Comparison of ENCODE assay signal across 18 cellular contexts in the genomic region with DNA sequence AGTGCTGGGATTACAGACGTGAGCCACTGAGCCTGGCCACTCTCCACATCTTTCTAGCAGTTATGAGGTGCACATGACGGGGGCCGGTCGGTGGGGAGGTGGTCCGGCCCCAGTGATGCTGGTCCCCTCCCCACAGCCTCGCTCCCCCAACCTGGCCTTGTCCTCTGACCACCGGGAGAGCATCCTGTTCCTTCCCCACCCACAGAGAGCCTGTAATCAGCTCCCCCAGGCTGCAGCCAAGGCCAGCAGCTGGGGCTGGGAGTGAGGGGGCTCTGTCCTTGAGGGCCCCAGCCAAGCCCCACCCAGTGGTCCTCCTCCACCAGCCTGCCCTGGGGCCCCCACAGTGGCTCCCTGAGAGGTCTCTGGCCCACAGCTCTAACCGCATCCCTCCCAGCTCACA. TPM values are rescaled to one million over a fixed set of nuclear protein-coding genes. Genes with fewer than 3 reads are reported as not detected.
A peak's percentile ranks its signal among the peaks of the same experiment; 100 is the strongest.
DNase-seq lines count a peak whose midpoint lies in the region; ATAC-seq, FAIRE-seq and TF ChIP-seq lines count a peak whose summit lies in the region.
"Had no signal": no experiment of that assay in that cellular context is flagged by ENCODE, and none has a peak within 500 bp of the region (broad histone marks: within the 10 kb centered on the region; RNA-seq: fewer than 3 reads in every experiment).

No MANE protein-coding gene starts in this region.

- H2BK5ac ChIP-seq in H1 (ENCODE audit: low read depth, low read length), result no peak overlapping the region

- H4K5ac ChIP-seq in H1 (ENCODE audit: insufficient read length, low read depth, low read length), result no peak overlapping the region

- H3K36me3 ChIP-seq in HEK293 (ENCODE audit: control insufficient read depth in 2 of 2, insufficient read depth in 1 of 2, low read length in 2 of 2) (no peaks in the 10 kb centered on the region), H1 (ENCODE audit: control insufficient read depth in 2 of 4, insufficient read depth in 4 of 4, low read length in 3 of 4) (no peaks in the 10 kb centered on the region)

- H3K4me3 ChIP-seq in HEK293 (ENCODE audit: low read depth, low read length), result no peak overlapping the region
- no peak overlapping the region for H3K4me3 ChIP-seq in H1 (ENCODE audit: extremely low read depth in 1 of 4, insufficient read depth in 2 of 4, low read depth in 3 of 4, low read length in 4 of 4)

- no peak overlapping the region for H3K4me3 Mint-ChIP-seq in activated naive CD4-positive, alpha-beta T cell treated with anti-CD3 and anti-CD28 coated beads, Interleukin-2, amount 10 ng/mL, durations not matched to agents 7 days and 5 days
- H3K4me3 Mint-ChIP-seq in stimulated activated naive B cell treated with anti-CD40 and anti-IgM and Interleukin-4, amounts not matched to agents 10 μg/mL and 1 μg/mL and 100 μg/mL, for 72 hours, result no peak overlapping the region
- no peak overlapping the region for H3K4me3 Mint-ChIP-seq in mesothelial cell of epicardium
- H3K4me3 Mint-ChIP-seq: CD8-positive, alpha-beta memory T cell; IgD-negative memory B cell had no signal

- H3K9me3 ChIP-seq in HEK293 (ENCODE audit: control insufficient read depth, insufficient read depth, low read depth, low read length), result no peaks in the 10 kb centered on the region
- H3K9me3 ChIP-seq in H1 (ENCODE audit: insufficient read depth in 2 of 2, low read depth in 1 of 2, low read length in 1 of 2), result no peaks in the 10 kb centered on the region

- no peaks in the 10 kb centered on the region for H3K27me3 ChIP-seq in H1 (replicated peaks in 1 of 4; ENCODE audit: control insufficient read depth in 3 of 4, extremely low read depth in 1 of 4, insufficient read depth in 3 of 4, low read length in 3 of 4)

- FAIRE-seq in H1 (lab: Jason Lieb, UNC), result no peak
- FAIRE-seq: GM12892 had no signal

- no peaks in the 10 kb centered on the region for H3K4me1 Mint-ChIP-seq in activated naive CD4-positive, alpha-beta T cell treated with anti-CD3 and anti-CD28 coated beads, Interleukin-2, amount 10 ng/mL, durations not matched to agents 7 days and 5 days
- H3K4me1 Mint-ChIP-seq in stimulated activated naive B cell treated with anti-CD40 and anti-IgM and Interleukin-4, amounts not matched to agents 10 μg/mL and 1 μg/mL and 100 μg/mL, for 72 hours, result peaks cover 4 to 6% of the 10 kb centered on the region in 2 donors
- H3K4me1 Mint-ChIP-seq in mesothelial cell of epicardium, result no peaks in the 10 kb centered on the region
- H3K4me1 Mint-ChIP-seq: IgD-negative memory B cell had no signal

- H3K14ac ChIP-seq in H1 (ENCODE audit: insufficient read length), result no peak overlapping the region

- ATAC-seq in stimulated activated naive B cell treated with anti-CD40 and anti-IgM and Interleukin-4, amounts not matched to agents 10 μg/mL and 1 μg/mL and 100 μg/mL, for 72 hours (replicated peaks), result peak; percentile 22 to 28
- no peak for ATAC-seq in GM18498 (IDR thresholded peaks at IDR 0.05; ENCODE audit: unreplicated experiment)

- no peak overlapping the region for H2BK15ac ChIP-seq in H1 (ENCODE audit: low read length)

- H3K27ac ChIP-seq in HEK293 (ENCODE audit: extremely low read depth, low read depth, low read length) (no peak overlapping the region), H1 (ENCODE audit: low read depth, low read length) (no peak overlapping the region)

- no peak overlapping the region for H2BK120ac ChIP-seq in H1 (replicated peaks; ENCODE audit: low read depth, low read length)

- H3K27me3 Mint-ChIP-seq in activated naive CD4-positive, alpha-beta T cell treated with anti-CD3 and anti-CD28 coated beads, Interleukin-2, amount 10 ng/mL, durations not matched to agents 7 days and 5 days, result no peaks in the 10 kb centered on the region
- no peaks in the 10 kb centered on the region for H3K27me3 Mint-ChIP-seq in stimulated activated naive B cell treated with anti-CD40 and anti-IgM and Interleukin-4, amounts not matched to agents 10 μg/mL and 1 μg/mL and 100 μg/mL, for 72 hours
- H3K27me3 Mint-ChIP-seq in mesothelial cell of epicardium (ENCODE audit: low read depth), result peaks cover 10% of the 10 kb centered on the region
- H3K27me3 Mint-ChIP-seq: IgD-negative memory B cell had no signal

- no peaks in the 10 kb centered on the region for H4K20me1 ChIP-seq in H1 (replicated peaks in 1 of 2; ENCODE audit: control insufficient read depth in 1 of 2, insufficient read depth in 2 of 2, low read length in 2 of 2)

- H2AFZ ChIP-seq in H1 (ENCODE audit: low read length), result no peak overlapping the region

- peak overlapping the region; percentile 52 for H3K27ac Mint-ChIP-seq in activated naive CD4-positive, alpha-beta T cell treated with anti-CD3 and anti-CD28 coated beads, Interleukin-2, amount 10 ng/mL, durations not matched to agents 7 days and 5 days
- H3K27ac Mint-ChIP-seq in stimulated activated naive B cell treated with anti-CD40 and anti-IgM and Interleukin-4, amounts not matched to agents 10 μg/mL and 1 μg/mL and 100 μg/mL, for 72 hours, result peak overlapping the region; percentile 59
- H3K27ac Mint-ChIP-seq in mesothelial cell of epicardium, result no peak overlapping the region
- H3K27ac Mint-ChIP-seq: IgD-negative memory B cell had no signal

- WGBS in H1 (ENCODE audit: extremely low coverage in 1 of 2, insufficient coverage in 1 of 2, insufficient read length in 1 of 2, insufficient replicate concordance in 2 of 2, low coverage in 1 of 2, low lambda C conversion rate in 2 of 2, missing lambda C conversion rate in 1 of 2), 2 experiments, result 69% methylated on average over 8 of the region's 8 CpGs; no CpG with 5 or more reads in 1 of the 2 experiments

- TF ChIP-seq POLR2A in H1 (IDR thresholded peaks at IDR 0.05; ENCODE audit: control extremely low read depth in 1 of 2, low read depth in 2 of 2, low read length in 2 of 2), result no peak

- H3K4ac ChIP-seq in H1 (replicated peaks; ENCODE audit: insufficient read length, low read depth, low read length), result no peak overlapping the region

- H3K56ac ChIP-seq in H1 (replicated peaks; ENCODE audit: insufficient read length, low read depth, low read length), result no peak overlapping the region

- H3K18ac ChIP-seq in H1 (ENCODE audit: extremely low read depth, low read length), result no peak overlapping the region

- H3K79me1 ChIP-seq in H1 (ENCODE audit: low read depth, low read length), result no peaks in the 10 kb centered on the region

- no peak overlapping the region for H3K4me2 ChIP-seq in H1 (ENCODE audit: insufficient read depth in 1 of 2, low read depth in 2 of 2, low read length in 2 of 2)

- H2AK5ac ChIP-seq in H1 (ENCODE audit: low read depth, low read length), result no peak overlapping the region

- no peak for DNase-seq in activated naive CD4-positive, alpha-beta T cell treated with anti-CD3 and anti-CD28 coated beads, Interleukin-2, amount 10 ng/mL, durations not matched to agents 7 days and 5 days
- no peak for DNase-seq in activated naive CD4-positive, alpha-beta T cell treated with Interleukin-2 at 50 U/mL for 16 hours
- DNase-seq in H1 (ENCODE audit: low read depth in 1 of 2, low spot score in 2 of 2) (no peak), mesothelial cell of epicardium (ENCODE audit: low spot score in 2 of 2, unreplicated experiment in 2 of 2) (no peak)
- no peak for DNase-seq in stimulated activated naive B cell treated with anti-CD40 and anti-IgM and Interleukin-4, amounts not matched to agents 10 μg/mL and 1 μg/mL and 100 μg/mL, for 72 hours
- DNase-seq: CD8-positive, alpha-beta memory T cell; DND-41; GDM1; NCI-H187 treated with DMSO at 0.1 percent for 48 hours; NCI-H446 treated with DMSO at 0.1 percent for 48 hours; NCI-H748 treated with DMSO at 0.1 percent for 48 hours; Right ventricle myocardium superior had no signal

- TF ChIP-seq CTCF in HEK293 (tag by site-specific recombination; IDR thresholded peaks at IDR 0.05) (no peak), H1 (IDR thresholded peaks at IDR 0.05; ENCODE audit: control extremely low read depth in 1 of 3, insufficient read depth in 1 of 3, low read depth in 1 of 3, low read length in 3 of 3) (no peak), mesothelial cell of epicardium (IDR thresholded peaks at IDR 0.05; ENCODE audit: unreplicated experiment) (no peak)

- CTCF ChIA-PET in activated naive CD4-positive, alpha-beta T cell treated with anti-CD3 and anti-CD28 coated beads, Interleukin-2, amount 10 ng/mL, durations not matched to agents 7 days and 5 days (lab: Charles Lee), result no interaction called here
- CTCF ChIA-PET in HEK293 (lab: Yijun Ruan, JAX) (interaction anchor here (0.6 kb wide), 1 partner anchor 48 kb away, joined by 4 read pairs; no protein-coding TSS in a partner anchor), H1 (lab: Charles Lee; ENCODE audit: partially characterized antibody) (interaction anchor here (0.9 to 1.5 kb wide), 3 partner anchors 29 to 33 kb away, joined by 4 to 7 read pairs (median 4); partner anchors contain the start of gene B3GNT3)

- no peak for TF ChIP-seq EP300 in H1 (IDR thresholded peaks at IDR 0.05; ENCODE audit: borderline replicate concordance in 1 of 2, low read depth in 2 of 2, low read length in 2 of 2)

- no peak overlapping the region for H3K9ac ChIP-seq in H1 (replicated peaks in 1 of 4; ENCODE audit: extremely low read depth in 1 of 4, low read depth in 3 of 4, low read length in 3 of 4)

- peak overlapping the region; percentile 68 for H4K8ac ChIP-seq in H1 (ENCODE audit: extremely low read depth, insufficient read depth, low read length)

- no peak for TF ChIP-seq RAD21 in H1 (IDR thresholded peaks at IDR 0.05 in 1 of 2, conservative IDR thresholded peaks at IDR 0.05 in 1 of 2; ENCODE audit: low read depth in 2 of 2, low read length in 2 of 2)

- H3K23ac ChIP-seq in H1 (ENCODE audit: insufficient read length), result no peak overlapping the region

- H3K36me3 Mint-ChIP-seq in activated naive CD4-positive, alpha-beta T cell treated with anti-CD3 and anti-CD28 coated beads, Interleukin-2, amount 10 ng/mL, durations not matched to agents 7 days and 5 days, result peaks cover 23% of the 10 kb centered on the region
- peaks cover 26 to 32% of the 10 kb centered on the region in 2 donors for H3K36me3 Mint-ChIP-seq in stimulated activated naive B cell treated with anti-CD40 and anti-IgM and Interleukin-4, amounts not matched to agents 10 μg/mL and 1 μg/mL and 100 μg/mL, for 72 hours
- no peaks in the 10 kb centered on the region for H3K36me3 Mint-ChIP-seq in mesothelial cell of epicardium

- no peaks in the 10 kb centered on the region for H3K79me2 ChIP-seq in H1 (ENCODE audit: control insufficient read depth in 1 of 2, insufficient read depth in 2 of 2, low read length in 2 of 2)

- H2BK12ac ChIP-seq in H1 (ENCODE audit: low read depth, low read length), result no peak overlapping the region

- H2BK20ac ChIP-seq in H1 (ENCODE audit: low read length), result no peak overlapping the region

- POLR2A ChIA-PET in HEK293 (lab: Yijun Ruan, JAX) (interaction anchor here (0.6 kb wide), 1 partner anchor 184 kb away, joined by 3 read pairs; the partner anchor contains the start of gene ARRDC2), H1 (lab: Charles Lee; ENCODE audit: partially characterized antibody) (interaction anchor here (0.6 to 1.5 kb wide), 6 partner anchors 8 to 41 kb away, joined by 3 to 5 read pairs (median 3); partner anchors contain the start of gene RPL18A)

- no peaks in the 10 kb centered on the region for H3K9me3 Mint-ChIP-seq in activated naive CD4-positive, alpha-beta T cell treated with anti-CD3 and anti-CD28 coated beads, Interleukin-2, amount 10 ng/mL, durations not matched to agents 7 days and 5 days
- H3K9me3 Mint-ChIP-seq in stimulated activated naive B cell treated with anti-CD40 and anti-IgM and Interleukin-4, amounts not matched to agents 10 μg/mL and 1 μg/mL and 100 μg/mL, for 72 hours, result no peaks in the 10 kb centered on the region
- no peaks in the 10 kb centered on the region for H3K9me3 Mint-ChIP-seq in mesothelial cell of epicardium
- H3K9me3 Mint-ChIP-seq: CD8-positive, alpha-beta memory T cell; IgD-negative memory B cell had no signal

- no peaks in the 10 kb centered on the region for H3K23me2 ChIP-seq in H1 (ENCODE audit: low read depth, low read length)

- H4K91ac ChIP-seq in H1 (replicated peaks; ENCODE audit: insufficient read length, low read length), result no peak overlapping the region

- H3K4me1 ChIP-seq in HEK293 (ENCODE audit: control insufficient read depth, insufficient read depth, low read length) (no peaks in the 10 kb centered on the region), H1 (replicated peaks in 1 of 4; ENCODE audit: control insufficient read depth in 3 of 4, insufficient read depth in 4 of 4, low read length in 3 of 4) (peaks cover 0 to 2% (median 0%) of the 10 kb centered on the region in 4 experiments; a peak in 1 of 7 replicates)

RNA-seq across cellular contexts. Expression of gene INSL3, which starts 3.0 kb away (rescaled TPM):
- 0.41 and 1.2 TPM in 2 replicates for total RNA-seq in H1 (2021; fragmentation: NEBNext Ultra II Directional; extraction: Animal tissue kit (Norgen Biotek cat#: 25700))
- 1.1 and 1.5 TPM in 2 replicates for polyA plus RNA-seq in H1 (2011; rRNA removed)
- 0.44 TPM for polyA plus RNA-seq in H1 (2011; cell fraction: cytosol; rRNA removed)
- polyA plus RNA-seq in H1 (2011; cell fraction: nucleus; rRNA removed), result 1.9 TPM
- polyA plus RNA-seq in H1 (2012, experiment 1 of 2), result 1.2 to 1.5 TPM (median 1.4 TPM) in 3 of 4 replicates, not detected in the other
- polyA plus RNA-seq in H1 (2012, experiment 2 of 2), result 1.00 TPM
- 0.87 TPM for polyA plus RNA-seq in H1 (2013, experiment 1 of 2)
- 1.1 TPM for polyA plus RNA-seq in H1 (2013, experiment 2 of 2)
- 0.69 and 0.71 TPM in 2 replicates for polyA minus RNA-seq in H1 (2011; rRNA and poly(A)+ RNA removed)
- 1.8 TPM for polyA minus RNA-seq in H1 (2011; cell fraction: cytosol; rRNA and poly(A)+ RNA removed)
- not detected for polyA minus RNA-seq in H1 (2011; cell fraction: nucleus; rRNA and poly(A)+ RNA removed)
- total RNA-seq in mesothelial cell of epicardium, result 0.35 to 1.0 TPM (median 0.92 TPM) in 3 replicates
- total RNA-seq: A673, LHCN-M2, Right ventricle myocardium superior had no signal

RNA-seq across cellular contexts. Expression of gene JAK3, which starts 23.4 kb away (rescaled TPM):
- total RNA-seq in H1 (2021; fragmentation: NEBNext Ultra II Directional; extraction: Animal tissue kit (Norgen Biotek cat#: 25700)), result 3.2 and 4.0 TPM in 2 replicates
- 4.7 TPM in 2 replicates for polyA plus RNA-seq in H1 (2011; rRNA removed)
- 3.2 TPM for polyA plus RNA-seq in H1 (2011; cell fraction: cytosol; rRNA removed)
- 4.1 TPM for polyA plus RNA-seq in H1 (2011; cell fraction: nucleus; rRNA removed)
- polyA plus RNA-seq in H1 (2012, experiment 1 of 2), result 2.1 to 3.0 TPM (median 2.5 TPM) in 4 replicates
- polyA plus RNA-seq in H1 (2012, experiment 2 of 2), result 1.9 TPM
- polyA plus RNA-seq in H1 (2013, experiment 1 of 2), result 3.3 TPM
- 3.3 TPM for polyA plus RNA-seq in H1 (2013, experiment 2 of 2)
- polyA minus RNA-seq in H1 (2011; rRNA and poly(A)+ RNA removed), result 3.8 and 4.4 TPM in 2 replicates
- 3.1 TPM for polyA minus RNA-seq in H1 (2011; cell fraction: cytosol; rRNA and poly(A)+ RNA removed)
- 2.7 TPM for polyA minus RNA-seq in H1 (2011; cell fraction: nucleus; rRNA and poly(A)+ RNA removed)
- total RNA-seq in mesothelial cell of epicardium, result 10.7 to 12.3 TPM (median 11.2 TPM) in 3 replicates
- total RNA-seq: LHCN-M2 had no signal

RNA-seq across cellular contexts. Expression of gene B3GNT3, which starts 29.4 kb away (rescaled TPM):
- total RNA-seq in H1 (2021; fragmentation: NEBNext Ultra II Directional; extraction: Animal tissue kit (Norgen Biotek cat#: 25700)), result 1.5 and 1.8 TPM in 2 replicates
- 1.5 and 2.1 TPM in 2 replicates for polyA plus RNA-seq in H1 (2011; rRNA removed)
- polyA plus RNA-seq in H1 (2011; cell fraction: cytosol; rRNA removed), result 0.96 TPM
- 1.6 TPM for polyA plus RNA-seq in H1 (2011; cell fraction: nucleus; rRNA removed)
- polyA plus RNA-seq in H1 (2012, experiment 1 of 2), result 0.86 to 2.0 TPM (median 1.5 TPM) in 4 replicates
- 1.5 TPM for polyA plus RNA-seq in H1 (2012, experiment 2 of 2)
- 2.6 TPM for polyA plus RNA-seq in H1 (2013, experiment 1 of 2)
- polyA plus RNA-seq in H1 (2013, experiment 2 of 2), result 2.9 TPM
- polyA minus RNA-seq in H1 (2011; rRNA and poly(A)+ RNA removed), result 1.4 and 1.5 TPM in 2 replicates
- 1.6 TPM for polyA minus RNA-seq in H1 (2011; cell fraction: cytosol; rRNA and poly(A)+ RNA removed)
- 0.60 TPM for polyA minus RNA-seq in H1 (2011; cell fraction: nucleus; rRNA and poly(A)+ RNA removed)
- total RNA-seq in mesothelial cell of epicardium, result 0.23 TPM in 1 of 3 replicates, not detected in the others
- total RNA-seq: A673; CD8-positive, alpha-beta memory T cell; LHCN-M2; Right ventricle myocardium superior had no signal
- polyA plus RNA-seq: CD8-positive, alpha-beta memory T cell; IgD-negative memory B cell had no signal

RNA-seq across cellular contexts. Expression of gene RPL18A, which starts 35.4 kb away (rescaled TPM):
- total RNA-seq in H1 (2021; fragmentation: NEBNext Ultra II Directional; extraction: Animal tissue kit (Norgen Biotek cat#: 25700)), result 2,749 and 2,894 TPM in 2 replicates
- polyA plus RNA-seq in H1 (2011; rRNA removed), result 3,938 and 5,258 TPM in 2 replicates
- 4,102 TPM for polyA plus RNA-seq in H1 (2011; cell fraction: cytosol; rRNA removed)
- polyA plus RNA-seq in H1 (2011; cell fraction: nucleus; rRNA removed), result 3,741 TPM
- 2,900 to 4,037 TPM (median 3,755 TPM) in 4 replicates for polyA plus RNA-seq in H1 (2012, experiment 1 of 2)
- polyA plus RNA-seq in H1 (2012, experiment 2 of 2), result 5,025 TPM
- 2,492 TPM for polyA plus RNA-seq in H1 (2013, experiment 1 of 2)
- polyA plus RNA-seq in H1 (2013, experiment 2 of 2), result 2,474 TPM
- polyA minus RNA-seq in H1 (2011; rRNA and poly(A)+ RNA removed), result 555 and 636 TPM in 2 replicates
- polyA minus RNA-seq in H1 (2011; cell fraction: cytosol; rRNA and poly(A)+ RNA removed), result 2,052 TPM
- polyA minus RNA-seq in H1 (2011; cell fraction: nucleus; rRNA and poly(A)+ RNA removed), result 752 TPM
- 1,706 to 1,840 TPM (median 1,775 TPM) in 3 replicates for total RNA-seq in mesothelial cell of epicardium

RNA-seq across cellular contexts. Expression of gene SLC5A5, which starts 47.4 kb away (rescaled TPM):
- 1.2 and 1.5 TPM in 2 replicates for total RNA-seq in H1 (2021; fragmentation: NEBNext Ultra II Directional; extraction: Animal tissue kit (Norgen Biotek cat#: 25700))
- polyA plus RNA-seq in H1 (2011; rRNA removed), result 1.8 and 2.2 TPM in 2 replicates
- polyA plus RNA-seq in H1 (2011; cell fraction: cytosol; rRNA removed), result 1.8 TPM
- 3.6 TPM for polyA plus RNA-seq in H1 (2011; cell fraction: nucleus; rRNA removed)
- 0.98 to 2.3 TPM (median 1.7 TPM) in 4 replicates for polyA plus RNA-seq in H1 (2012, experiment 1 of 2)
- 1.1 TPM for polyA plus RNA-seq in H1 (2012, experiment 2 of 2)
- 1.4 TPM for polyA plus RNA-seq in H1 (2013, experiment 1 of 2)
- 1.7 TPM for polyA plus RNA-seq in H1 (2013, experiment 2 of 2)
- polyA minus RNA-seq in H1 (2011; rRNA and poly(A)+ RNA removed), result 1.4 and 1.9 TPM in 2 replicates
- 3.1 TPM for polyA minus RNA-seq in H1 (2011; cell fraction: cytosol; rRNA and poly(A)+ RNA removed)
- polyA minus RNA-seq in H1 (2011; cell fraction: nucleus; rRNA and poly(A)+ RNA removed), result 2.7 TPM
- not detected in 3 replicates for total RNA-seq in mesothelial cell of epicardium
- total RNA-seq: A673, LHCN-M2, Right ventricle myocardium superior had no signal
- polyA plus RNA-seq: IgD-negative memory B cell had no signal
